In genomic region chr1:41878495-41878894, GRCh38 we compare ENCODE assay signal across 2 cellular contexts.
A peak's percentile ranks its signal among the peaks of the same experiment; 100 is the strongest.
TF ChIP-seq lines count a peak whose summit lies in the region.

No MANE protein-coding gene starts in this region.

TF ChIP-seq in GM23338, 12 proteins besides CTCF, POLR2A, EP300 and RAD21 (continued from another document):
- TF ChIP-seq EZH2phosphoT487 (IDR thresholded peaks at IDR 0.05; ENCODE audit: unreplicated experiment) (no peak), ETS1 (IDR thresholded peaks at IDR 0.05) (no peak), ZNF462 (CRISPR knock-in tag; IDR thresholded peaks at IDR 0.05) (no peak), NANOG (IDR thresholded peaks at IDR 0.05; ENCODE audit: borderline replicate concordance) (no peak), REST (IDR thresholded peaks at IDR 0.05; ENCODE audit: unreplicated experiment) (no peak), ZNF331 (CRISPR knock-in tag; IDR thresholded peaks at IDR 0.05; ENCODE audit: low read depth) (no peak), EZH2 (IDR thresholded peaks at IDR 0.05; ENCODE audit: low read depth, unreplicated experiment) (no peak), STAT1 (IDR thresholded peaks at IDR 0.05; ENCODE audit: unreplicated experiment) (no peak), CREB1 (CRISPR knock-in tag; IDR thresholded peaks at IDR 0.05; ENCODE audit: low read depth) (no peak)

TF ChIP-seq in H1, 55 proteins besides CTCF, POLR2A, EP300 and RAD21 (continued from another document):
- peak; percentile 57; the same call in 1 of the 2 replicates for TF ChIP-seq SP1 (IDR thresholded peaks at IDR 0.05; ENCODE audit: low read depth, low read length)
- 0 out of 2 replicates have a peak, but pooled peaks have one; percentile 12 for TF ChIP-seq YY1 (IDR thresholded peaks at IDR 0.05; ENCODE audit: low read depth, low read length)
- no peak for TF ChIP-seq CHD1 (IDR thresholded peaks at IDR 0.05; ENCODE audit: low read depth, low read length)
